ENCODE assay signal across 2 cellular contexts in genomic region chr13:30453727-30454126, GRCh38.
TF ChIP-seq lines count a peak whose summit lies in the region.

No MANE protein-coding gene starts in this region.

TF ChIP-seq in SK-N-SH, 30 proteins besides CTCF, POLR2A, EP300 and RAD21 (continued from another document):
- TF ChIP-seq PBX3 (IDR thresholded peaks at IDR 0.05) (no peak), YY1 (IDR thresholded peaks at IDR 0.05; ENCODE audit: low read depth) (no peak), TEAD4 (IDR thresholded peaks at IDR 0.05; ENCODE audit: borderline replicate concordance, insufficient read depth) (no peak), REST (IDR thresholded peaks at IDR 0.05; ENCODE audit: low read depth, low read length) (no peak), POLR2AphosphoS5 (IDR thresholded peaks at IDR 0.05; ENCODE audit: low read depth, low read length) (no peak), RFX5 (IDR thresholded peaks at IDR 0.05; ENCODE audit: low read length) (no peak), NFIC (IDR thresholded peaks at IDR 0.05; ENCODE audit: borderline replicate concordance) (no peak)

TF ChIP-seq in SK-N-SH treated with all-trans-retinoic acid at 6 μM for 48 hours, 23 proteins besides CTCF, POLR2A, EP300 and RAD21 (continued from another document):
- TF ChIP-seq TSHZ2 (CRISPR knock-in tag; IDR thresholded peaks at IDR 0.05) (no peak), ZNF565 (CRISPR knock-in tag; conservative IDR thresholded peaks at IDR 0.05; ENCODE audit: low read depth) (no peak), POU6F1 (CRISPR knock-in tag; IDR thresholded peaks at IDR 0.05; ENCODE audit: borderline replicate concordance, low read depth) (no peak), PPARA (CRISPR knock-in tag; IDR thresholded peaks at IDR 0.05; ENCODE audit: borderline replicate concordance) (no peak), ZFP3 (CRISPR knock-in tag; IDR thresholded peaks at IDR 0.05) (no peak), ESRRG (CRISPR knock-in tag; IDR thresholded peaks at IDR 0.05) (no peak), ZFP30 (CRISPR knock-in tag; IDR thresholded peaks at IDR 0.05) (no peak), SNAI2 (CRISPR knock-in tag; IDR thresholded peaks at IDR 0.05) (no peak), ZC3H10 (CRISPR knock-in tag; IDR thresholded peaks at IDR 0.05) (no peak), CSDC2 (CRISPR knock-in tag; IDR thresholded peaks at IDR 0.05) (no peak), TOX (CRISPR knock-in tag; IDR thresholded peaks at IDR 0.05; ENCODE audit: borderline replicate concordance) (no peak), ZNF8 (CRISPR knock-in tag; IDR thresholded peaks at IDR 0.05) (no peak)
